Comparison of ENCODE assay signal across 8 cellular contexts in the genomic region with DNA sequence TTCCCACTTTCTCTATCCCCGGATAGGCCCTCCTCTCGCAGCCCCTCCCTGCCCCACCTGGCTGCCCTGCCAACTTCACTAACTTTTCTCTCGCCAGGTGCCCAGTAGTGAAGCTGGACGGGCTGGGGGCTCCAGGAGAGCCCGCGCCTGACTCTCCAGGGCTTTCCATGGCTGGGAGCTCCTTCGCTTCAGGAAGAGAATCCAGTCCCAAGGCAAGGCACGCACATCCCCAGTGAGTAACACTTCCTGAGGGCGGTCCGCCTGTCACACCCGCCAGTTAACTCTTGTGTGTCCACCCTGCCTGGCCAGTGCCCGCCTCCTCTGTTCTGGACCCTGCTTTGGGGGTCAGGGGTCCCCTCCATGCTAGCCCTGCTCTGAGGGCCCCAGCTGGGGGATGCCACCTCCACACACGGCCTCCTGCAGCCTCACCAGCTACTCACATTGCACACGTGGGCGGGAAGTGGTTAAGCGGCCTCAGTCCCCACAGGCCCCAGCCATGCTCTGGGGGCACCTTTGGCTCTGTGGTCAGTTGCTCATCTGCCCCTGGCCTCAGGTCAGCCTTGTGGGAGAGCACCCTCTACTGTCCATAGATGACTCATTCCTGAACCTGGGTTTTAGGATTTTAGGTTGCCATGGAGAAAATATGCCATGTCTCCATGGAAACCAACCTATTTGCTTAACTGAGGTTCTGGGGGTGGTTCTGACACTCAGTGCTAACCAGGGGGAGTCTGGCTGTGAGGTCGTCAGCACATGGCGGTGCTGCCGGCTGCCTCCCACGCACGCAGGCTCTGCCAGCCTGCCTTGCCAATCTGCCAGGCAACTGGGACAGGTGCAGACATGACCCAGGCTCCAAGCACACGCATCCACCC. TPM values are rescaled to one million over a fixed set of nuclear protein-coding genes. Genes with fewer than 3 reads are reported as not detected.
DNase-seq lines count a peak whose midpoint lies in the region; ATAC-seq, FAIRE-seq and TF ChIP-seq lines count a peak whose summit lies in the region.

Gene RIN1, minus strand, starts transcription at position 201 of the 869 bp plus-strand sequence. Its CDS starts 32 bp downstream, at position 169.

- no peaks in the 10 kb centered on the region for H3K9me3 ChIP-seq in keratinocyte (ENCODE audit: control insufficient read depth, low read depth, low read length)

- no peaks in the 10 kb centered on the region for H3K27me3 Mint-ChIP-seq in chondrocyte (ENCODE audit: low read depth)

- peaks cover 13% of the 10 kb centered on the region for H3K36me3 Mint-ChIP-seq in chondrocyte (ENCODE audit: low read depth)

- H3K4me3 Mint-ChIP-seq in chondrocyte (ENCODE audit: unreplicated experiment): peak within 1 kb of the TSS; percentile 99

- dilution Hi-C loops in keratinocyte (cut with MboI; ENCODE audit: extremely low pct_ligation_motif_present, low sequenced_read_pairs): no loop called here

- peaks cover 6% of the 10 kb centered on the region for H3K9me1 ChIP-seq in keratinocyte (ENCODE audit: control insufficient read depth, extremely low read depth, insufficient read depth, low read length)

- FAIRE-seq in keratinocyte (lab: Jason Lieb, UNC): peak; percentile 93

- H3K4me1 Mint-ChIP-seq in chondrocyte (ENCODE audit: low read depth): peaks cover 29% of the 10 kb centered on the region

- TF ChIP-seq CTCF in chondrocyte (IDR thresholded peaks at IDR 0.05) (peak; percentile 74), keratinocyte (optimal IDR thresholded peaks at IDR 0.05 in 1 of 3, IDR thresholded peaks at IDR 0.05 in 1 of 3, conservative IDR thresholded peaks at IDR 0.05 in 1 of 3; ENCODE audit: extremely low read depth in 1 of 3, insufficient read depth in 2 of 3, low read length in 3 of 3) (no peak)

- peak within 1 kb of the TSS; percentile 60 to 78 (median 78) for H3K4me3 ChIP-seq in keratinocyte (ENCODE audit: control insufficient read depth in 2 of 3, extremely low read depth in 1 of 3, insufficient read depth in 2 of 3, low read depth in 1 of 3, low read length in 3 of 3)
- peak within 1 kb of the TSS; percentile 39 to 63 (median 51) for H3K4me3 ChIP-seq in skin epidermis

- H3K4me1 ChIP-seq in keratinocyte (ENCODE audit: control insufficient read depth, extremely low read depth, insufficient read depth, low read length): peaks cover 49% of the 10 kb centered on the region

- no peak within 1 kb of the TSS for H2AFZ ChIP-seq in keratinocyte (ENCODE audit: control insufficient read depth, low read length)

- peaks cover 34 to 55% of the 10 kb centered on the region in 2 experiments for H3K36me3 ChIP-seq in keratinocyte (ENCODE audit: control insufficient read depth in 2 of 2, extremely low read depth in 1 of 2, insufficient read depth in 2 of 2, low read length in 2 of 2)

- DNase-seq in DMS53 treated with DMSO at 0.1 percent for 48 hours (lab: John Stamatoyannopoulos, UW; ENCODE audit: unreplicated experiment): peak; percentile 45
- DNase-seq in Kasumi-1 (lab: John Stamatoyannopoulos, UW): peak; percentile 44 to 58
- peak in 3 of 5 experiments; percentile 17 to 79 (median 59) for DNase-seq in T-helper 2 cell
- DNase-seq in chondrocyte (ENCODE audit: low spot score): peak; percentile 96
- peak; percentile 87 for DNase-seq in keratinocyte (ENCODE audit: low read depth, low spot score)
- DNase-seq in OCI-M2 (lab: John Stamatoyannopoulos, UW; ENCODE audit: unreplicated experiment): no peak

- H3K9me3 Mint-ChIP-seq in chondrocyte (ENCODE audit: low read depth): no peaks in the 10 kb centered on the region

- peak within 1 kb of the TSS; percentile 85 for H3K9ac ChIP-seq in keratinocyte (ENCODE audit: control insufficient read depth, extremely low read depth, insufficient read depth, low read length)

- H3K4me2 ChIP-seq in keratinocyte (ENCODE audit: control insufficient read depth, extremely low read depth, insufficient read depth, low read depth, low read length): peak within 1 kb of the TSS; percentile 95

- peaks cover 3% of the 10 kb centered on the region for H4K20me1 ChIP-seq in keratinocyte (ENCODE audit: control insufficient read depth, extremely low read depth, insufficient read depth, low read length)

- H3K27ac ChIP-seq in keratinocyte (ENCODE audit: control insufficient read depth, insufficient read depth, low read length): peak within 1 kb of the TSS; percentile 97
- peak within 1 kb of the TSS in 20 of 21 experiments; percentile 84 to 96 (median 89) for H3K27ac ChIP-seq in skin epidermis

- peaks cover 22% of the 10 kb centered on the region for H3K79me2 ChIP-seq in keratinocyte (ENCODE audit: control insufficient read depth, insufficient read depth, low read length)

- H3K27ac Mint-ChIP-seq in chondrocyte (ENCODE audit: unreplicated experiment): peak within 1 kb of the TSS; percentile 100

- peak; percentile 54 for ATAC-seq in GM21367 (IDR thresholded peaks at IDR 0.05; ENCODE audit: unreplicated experiment)

- H3K27me3 ChIP-seq in keratinocyte (ENCODE audit: control insufficient read depth, extremely low read depth, insufficient read depth, low read length): no peaks in the 10 kb centered on the region

RNA-seq across cellular contexts. Expression of gene RIN1, which starts in this region (rescaled TPM):
- total RNA-seq in chondrocyte: 7.1 to 7.7 TPM (median 7.2 TPM) in 3 replicates
- polyA plus RNA-seq in keratinocyte: 10.6 to 18.6 TPM (median 16.1 TPM) in 3 replicates
- 7.9 TPM for polyA plus RNA-seq in keratinocyte (2011; ENCODE audit: low read depth)
- polyA plus RNA-seq in keratinocyte (2011; cell fraction: cytosol; rRNA removed): 6.2 and 20.7 TPM in 2 replicates
- polyA plus RNA-seq in keratinocyte (2011; cell fraction: nucleus; rRNA removed): 19.3 and 34.2 TPM in 2 replicates
- 28.8 and 29.9 TPM in 2 replicates for polyA plus RNA-seq in keratinocyte (2012; ENCODE audit: low replicate concordance)
- 7.6 to 19.7 TPM (median 10.7 TPM) in 3 replicates for polyA minus RNA-seq in keratinocyte
- 44.9 TPM for polyA minus RNA-seq in keratinocyte (2011; cell fraction: cytosol; rRNA and poly(A)+ RNA removed)
- 20.1 and 21.6 TPM in 2 replicates for polyA minus RNA-seq in keratinocyte (2011; cell fraction: nucleus; rRNA and poly(A)+ RNA removed)
